ENCODE assay signal across 8 cellular contexts in the genomic region with DNA sequence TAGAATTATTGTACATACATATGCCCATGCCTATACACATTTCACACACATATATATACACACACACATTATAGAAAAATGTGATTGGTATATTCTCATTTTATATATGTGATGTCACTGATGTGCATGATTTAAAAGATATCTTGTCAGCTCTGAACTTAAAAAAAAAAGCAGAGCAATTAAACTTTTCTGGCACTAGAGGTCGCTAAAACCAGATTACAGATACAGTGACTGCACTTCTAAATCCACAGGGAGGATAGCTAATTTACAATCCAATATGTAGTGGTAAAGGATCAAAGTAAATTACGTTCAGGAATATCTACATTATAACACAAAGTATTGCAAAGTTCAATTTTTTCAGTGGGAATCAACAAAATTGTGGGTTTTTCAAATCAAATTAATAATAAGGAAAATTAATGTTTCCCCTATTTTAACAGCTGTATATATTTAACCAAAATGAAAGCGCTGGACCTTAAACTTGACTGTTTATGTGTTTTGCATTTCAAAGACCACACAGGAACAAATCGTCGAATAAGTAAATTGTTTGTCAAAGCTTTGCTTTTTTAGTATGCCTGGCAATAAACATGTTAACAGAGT.
A peak's percentile ranks its signal among the peaks of the same experiment; 100 is the strongest.
DNase-seq lines count a peak whose midpoint lies in the region; ATAC-seq and TF ChIP-seq lines count a peak whose summit lies in the region.

No MANE protein-coding gene starts in this region.

- peak; percentile 89 for TF ChIP-seq CTCF in endodermal cell (conservative IDR thresholded peaks at IDR 0.05)

- H3K4me3 ChIP-seq in endodermal cell (ENCODE audit: low read length), result no peak overlapping the region

- H3K36me3 ChIP-seq in endodermal cell (ENCODE audit: control insufficient read depth, insufficient read depth, low read length), result no peaks in the 10 kb centered on the region

- no peak overlapping the region for H3K27ac ChIP-seq in endodermal cell (ENCODE audit: low read depth, low read length)

- POLR2A ChIA-PET in HEK293T (lab: Yijun Ruan, JAX), result no interaction called here

- 27 to 30% methylated on average over 4 of the region's 5 CpGs for WGBS in endodermal cell (ENCODE audit: insufficient coverage in 1 of 2, insufficient read length in 1 of 2), 2 experiments

- no peak for ATAC-seq in HG03469 (IDR thresholded peaks at IDR 0.05; ENCODE audit: unreplicated experiment)

- CTCF ChIA-PET in HEK293T (lab: Yijun Ruan, JAX), result interaction anchor here (0.6 to 0.8 kb wide), 5 partner anchors 20 to 446 kb away, joined by 3 to 5 read pairs (median 4); no protein-coding TSS in a partner anchor

- peaks cover 2% of the 10 kb centered on the region for H3K27me3 Mint-ChIP-seq in endodermal cell (ENCODE audit: insufficient read depth)

- no peaks in the 10 kb centered on the region for H3K9me3 ChIP-seq in endodermal cell (ENCODE audit: control insufficient read depth, low read length)

- H3K4me1 Mint-ChIP-seq in endodermal cell, result peaks cover 35% of the 10 kb centered on the region

- no peaks in the 10 kb centered on the region for H3K9me3 Mint-ChIP-seq in endodermal cell

- peaks cover 5% of the 10 kb centered on the region for H3K27me3 ChIP-seq in endodermal cell (ENCODE audit: control insufficient read depth, insufficient read depth, low read length, poor library complexity, severe bottlenecking)

- no peak overlapping the region for H3K27ac Mint-ChIP-seq in endodermal cell

- H3K4me1 ChIP-seq in endodermal cell (ENCODE audit: control insufficient read depth, insufficient read depth, low read length), result peaks cover 9% of the 10 kb centered on the region

- no peak overlapping the region for H3K4me3 Mint-ChIP-seq in endodermal cell

- H3K9ac ChIP-seq in endodermal cell (ENCODE audit: extremely low read depth, low read length, poor library complexity, severe bottlenecking), result no peak overlapping the region

- peaks cover 2% of the 10 kb centered on the region for H3K36me3 Mint-ChIP-seq in endodermal cell (ENCODE audit: low read depth)

- DNase-seq in COLO829 (ENCODE audit: low spot score) (peak; percentile 13), HEK293T (ENCODE audit: extremely low spot score) (peak; percentile 17), NCI-H526 treated with DMSO at 0.1 percent for 48 hours (lab: John Stamatoyannopoulos, UW) (peak; percentile 34), endodermal cell (no peak), putamen (ENCODE audit: low spot score) (peak; percentile 30), amygdala (lab: John Stamatoyannopoulos, UW) (no peak), islet precursor cell (no peak)

TF ChIP-seq in HEK293T, 16 proteins besides CTCF, POLR2A, EP300 and RAD21:
- no peak for TF ChIP-seq SUZ12 (IDR thresholded peaks at IDR 0.05)
- no peak for TF ChIP-seq NFRKB (IDR thresholded peaks at IDR 0.05)
- TF ChIP-seq TARDBP (IDR thresholded peaks at IDR 0.05), result no peak
- no peak for TF ChIP-seq FOXA1 (IDR thresholded peaks at IDR 0.05)
- TF ChIP-seq SP1 (IDR thresholded peaks at IDR 0.05), result no peak
- TF ChIP-seq LEF1 (IDR thresholded peaks at IDR 0.05; ENCODE audit: borderline replicate concordance), result no peak
- TF ChIP-seq L3MBTL2 (conservative IDR thresholded peaks at IDR 0.05), result no peak
- TF ChIP-seq FOXM1 (IDR thresholded peaks at IDR 0.05; ENCODE audit: borderline replicate concordance), result no peak
- no peak for TF ChIP-seq ELF4 (IDR thresholded peaks at IDR 0.05)
- TF ChIP-seq BHLHE40 (IDR thresholded peaks at IDR 0.05; ENCODE audit: borderline replicate concordance), result no peak
- no peak for TF ChIP-seq CTBP1 (IDR thresholded peaks at IDR 0.05; ENCODE audit: borderline replicate concordance)
- TF ChIP-seq, protein P1, sequence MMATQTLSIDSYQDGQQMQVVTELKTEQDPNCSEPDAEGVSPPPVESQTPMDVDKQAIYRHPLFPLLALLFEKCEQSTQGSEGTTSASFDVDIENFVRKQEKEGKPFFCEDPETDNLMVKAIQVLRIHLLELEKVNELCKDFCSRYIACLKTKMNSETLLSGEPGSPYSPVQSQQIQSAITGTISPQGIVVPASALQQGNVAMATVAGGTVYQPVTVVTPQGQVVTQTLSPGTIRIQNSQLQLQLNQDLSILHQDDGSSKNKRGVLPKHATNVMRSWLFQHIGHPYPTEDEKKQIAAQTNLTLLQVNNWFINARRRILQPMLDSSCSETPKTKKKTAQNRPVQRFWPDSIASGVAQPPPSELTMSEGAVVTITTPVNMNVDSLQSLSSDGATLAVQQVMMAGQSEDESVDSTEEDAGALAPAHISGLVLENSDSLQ (IDR thresholded peaks at IDR 0.05), result no peak
- TF ChIP-seq HDGF (IDR thresholded peaks at IDR 0.05; ENCODE audit: borderline replicate concordance), result no peak
- no peak for TF ChIP-seq FOXK2 (IDR thresholded peaks at IDR 0.05)
- no peak for TF ChIP-seq ZNF384 (IDR thresholded peaks at IDR 0.05)
- TF ChIP-seq ARNT (IDR thresholded peaks at IDR 0.05), result no peak

Comparison
In these comparisons a context has a peak if more than half of its experiments do, and no peak if none do; other contexts are left out.
1. DNase-seq: peak in COLO829 (single experiment), HEK293T (single experiment), NCI-H526 treated with DMSO at 0.1 percent for 48 hours (single experiment) and putamen (single experiment); none in endodermal cell (single experiment), amygdala (0 of 56) and islet precursor cell (single experiment).